17 cellular contexts compared by ENCODE assay signal in the genomic region with DNA sequence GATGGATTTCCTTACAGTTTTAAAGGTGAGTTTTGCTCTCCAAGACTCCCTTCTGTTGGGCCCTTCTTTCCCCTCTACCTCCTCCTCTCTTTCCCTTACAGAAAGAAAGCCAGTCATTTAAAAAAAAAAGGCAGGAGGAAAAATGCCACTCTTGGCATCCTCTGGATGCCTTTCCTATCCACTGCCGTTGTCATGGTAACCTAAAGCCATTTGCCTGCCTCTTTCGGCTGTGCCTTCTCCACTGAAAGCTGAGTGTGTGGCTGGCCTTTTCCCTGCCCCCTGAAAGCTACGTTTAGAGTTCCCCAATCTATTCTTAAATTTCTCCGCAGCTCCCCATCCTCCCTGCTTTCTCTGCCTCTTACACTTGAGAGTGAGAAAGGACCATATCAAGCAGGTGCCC.
A peak's percentile ranks its signal among the peaks of the same experiment; 100 is the strongest.
DNase-seq lines count a peak whose midpoint lies in the region; TF ChIP-seq lines count a peak whose summit lies in the region.
"Had no signal": no experiment of that assay in that cellular context is flagged by ENCODE, and none has a peak within 500 bp of the region (broad histone marks: within the 10 kb centered on the region; RNA-seq: fewer than 3 reads in every experiment).

No MANE protein-coding gene starts in this region.

- H3K4me1 ChIP-seq in stomach, result no peaks in the 10 kb centered on the region
- H3K4me1 ChIP-seq: heart left ventricle had no signal

- TF ChIP-seq POLR2A in stomach (IDR thresholded peaks at IDR 0.05), result no peak

- peaks cover 0 to 11% (median 0%) of the 10 kb centered on the region in 3 donors for H3K27me3 ChIP-seq in stomach

- peak in 2 of 3 experiments; percentile 11 to 76 for DNase-seq in NCI-H1417 (lab: John Stamatoyannopoulos, UW)
- DNase-seq in NCI-H1417 treated with DMSO at 0.1 percent for 48 hours (lab: John Stamatoyannopoulos, UW), result no peak
- DNase-seq in NCI-H2227 treated with DMSO at 0.1 percent for 48 hours (lab: John Stamatoyannopoulos, UW), result peak; percentile 62
- DNase-seq in globus pallidus (ENCODE audit: low spot score), result peak; percentile 11
- peak; percentile 32 for DNase-seq in pons (ENCODE audit: low spot score)
- DNase-seq in stomach, result no peak
- DNase-seq in posterior vena cava (ENCODE audit: low spot score), result no peak
- DNase-seq in T-helper 9 cell, result no peak
- DNase-seq: activated CD8-positive, alpha-beta memory T cell treated with anti-CD3 and anti-CD28 coated beads, Interleukin-2, amount 50 U/mL, for 4 hours; activated naive CD8-positive, alpha-beta T cell treated with anti-CD3 and anti-CD28 coated beads for 36 hours; heart left ventricle; NCI-H2081; NCI-H526 treated with DMSO at 0.1 percent for 48 hours; SHP77; stimulated activated CD4-positive, alpha-beta T cell treated with anti-CD3 and anti-CD28 coated beads, Interleukin-15, amount 100 ng/mL, for 24 hours had no signal

- TF ChIP-seq CTCF in stomach (IDR thresholded peaks at IDR 0.05), result no peak

- no peak for TF ChIP-seq EP300 in stomach (IDR thresholded peaks at IDR 0.05)

- H3K27ac ChIP-seq in stomach, result no peak overlapping the region
- H3K27ac ChIP-seq: heart left ventricle, HL-60, VCaP had no signal

- no peak overlapping the region for H3K4me3 ChIP-seq in stomach
- H3K4me3 ChIP-seq: heart left ventricle had no signal

- intact Hi-C loops in stomach (cut with DNase I; ENCODE audit: low total_unique reads) (no loop called here), posterior vena cava (cut with DNase I) (no loop called here)

- no peaks in the 10 kb centered on the region for H3K36me3 ChIP-seq in stomach
- H3K36me3 ChIP-seq: heart left ventricle had no signal

- WGBS in stomach, 5 donors, result 25 to 34% (median 27%) methylated on average over 4 of the region's 4 CpGs

- H3K9me3 ChIP-seq in stomach, result peaks cover 0 to 14% (median 11%) of the 10 kb centered on the region in 4 donors

Comparison
In these comparisons a context has a peak if more than half of its experiments do, and no peak if none do; other contexts are left out.
1. DNase-seq: peak in NCI-H1417 (2 of 3), NCI-H2227 treated with DMSO at 0.1 percent for 48 hours (single experiment), globus pallidus (single experiment) and pons (single experiment); none in NCI-H1417 treated with DMSO at 0.1 percent for 48 hours (single experiment), stomach (single experiment), posterior vena cava (single experiment) and T-helper 9 cell (single experiment).